16 cellular contexts compared by ENCODE assay signal in the genomic region with DNA sequence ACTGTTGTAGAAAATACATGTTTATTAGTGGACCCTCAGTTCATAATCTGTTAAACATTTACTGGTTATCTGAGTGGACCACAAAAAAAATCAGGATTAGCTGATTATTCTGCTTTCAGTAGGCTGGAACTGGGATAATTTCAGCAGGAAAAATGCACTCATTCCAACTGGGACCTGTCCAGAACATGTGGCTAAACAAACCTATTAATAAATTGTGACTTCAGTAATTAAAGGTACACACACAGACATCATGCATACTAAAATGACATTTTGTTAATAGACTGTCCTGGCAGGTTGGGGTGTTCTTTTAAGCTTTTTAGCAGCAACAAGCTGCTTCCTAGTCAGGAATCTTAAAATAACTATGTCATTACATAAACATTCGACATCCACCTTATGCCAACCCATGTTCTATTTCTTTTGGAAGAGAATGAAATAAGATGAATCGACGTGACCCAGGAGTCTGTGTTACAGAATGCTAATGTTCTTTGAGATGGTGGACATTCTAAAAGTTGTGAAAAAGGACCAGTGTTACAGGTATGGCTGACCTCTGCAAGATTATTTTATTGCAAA.
DNase-seq lines count a peak whose midpoint lies in the region; ATAC-seq and TF ChIP-seq lines count a peak whose summit lies in the region.
"Had no signal": no experiment of that assay in that cellular context is flagged by ENCODE, and none has a peak within 500 bp of the region (broad histone marks: within the 10 kb centered on the region; RNA-seq: fewer than 3 reads in every experiment).

No MANE protein-coding gene starts in this region.

- CTCF ChIA-PET in activated naive CD4-positive, alpha-beta T cell treated with anti-CD3 and anti-CD28 coated beads for 36 hours (lab: Charles Lee): no interaction called here

- no peaks in the 10 kb centered on the region for H3K4me1 Mint-ChIP-seq in activated naive CD4-positive, alpha-beta T cell treated with anti-CD3 and anti-CD28 coated beads for 36 hours (ENCODE audit: low read depth)
- H3K4me1 Mint-ChIP-seq: CD4-positive, alpha-beta memory T cell had no signal

- H3K27ac ChIP-seq in heart left ventricle (peak overlapping the region in 4 of 12 donors; percentile 11 to 44 (median 34)), thyroid gland (no peak overlapping the region)

- no peaks in the 10 kb centered on the region for H3K27me3 ChIP-seq in heart left ventricle
- no peaks in the 10 kb centered on the region for H3K27me3 ChIP-seq in thyroid gland

- H3K36me3 ChIP-seq in heart left ventricle (no peaks in the 10 kb centered on the region), thyroid gland (no peaks in the 10 kb centered on the region)

- H3K27ac Mint-ChIP-seq in activated naive CD4-positive, alpha-beta T cell treated with anti-CD3 and anti-CD28 coated beads for 36 hours: no peak overlapping the region
- H3K27ac Mint-ChIP-seq: CD4-positive, alpha-beta memory T cell had no signal

- intact Hi-C loops in heart left ventricle (cut with DNase I) (loop anchor here in 1 of 10 donors (5.0 to 10.0 kb wide), 2 partner anchors 40 to 242 kb away; no protein-coding TSS in a partner anchor), Right ventricle myocardium inferior (cut with DNase I) (no loop called here), left ventricle myocardium superior (cut with micrococcal nuclease) (no loop called here), thyroid gland (cut with DNase I) (no loop called here)
- intact Hi-C loops in activated naive CD4-positive, alpha-beta T cell treated with anti-CD3 and anti-CD28 coated beads for 36 hours (cut with micrococcal nuclease): no loop called here

- H3K4me1 ChIP-seq in heart left ventricle (peaks cover 0 to 48% (median 26%) of the 10 kb centered on the region in 12 donors), thyroid gland (peaks cover 0 to 19% of the 10 kb centered on the region in 2 donors)

- H3K9me3 Mint-ChIP-seq in activated naive CD4-positive, alpha-beta T cell treated with anti-CD3 and anti-CD28 coated beads for 36 hours: peaks cover 5% of the 10 kb centered on the region

- TF ChIP-seq POLR2A in heart left ventricle (IDR thresholded peaks at IDR 0.05) (no peak), thyroid gland (IDR thresholded peaks at IDR 0.05) (no peak)

- DNase-seq in heart left ventricle: peak in 1 of 5 donors; percentile 22
- DNase-seq in Right ventricle myocardium inferior (ENCODE audit: missing footprints): no peak
- DNase-seq in dermis blood vessel endothelial cell: peak; percentile 23
- DNase-seq in left ventricle myocardium superior: no peak
- DNase-seq in thyroid gland: no peak
- DNase-seq in activated naive CD4-positive, alpha-beta T cell treated with anti-CD3 and anti-CD28 coated beads for 36 hours: no peak
- DNase-seq: 8988T; CD4-positive, alpha-beta memory T cell; DMS79; NCI-H1048; NCI-H1436 treated with DMSO at 0.1 percent for 48 hours; NCI-H2029 treated with DMSO at 0.1 percent for 48 hours; NCI-H748 treated with DMSO at 0.1 percent for 48 hours; OCI-M1 had no signal

- WGBS in heart left ventricle, 4 donors: 20 to 39% (median 27%) methylated on average over 3 of the region's 3 CpGs
- 69 to 71% methylated on average over 3 of the region's 3 CpGs for WGBS in thyroid gland, 2 donors

- H3K4me3 ChIP-seq in heart left ventricle (no peak overlapping the region), thyroid gland (replicated peaks in 1 of 3) (no peak overlapping the region)

- H3K9me3 ChIP-seq in heart left ventricle: peaks cover 0 to 25% (median 8%) of the 10 kb centered on the region in 12 donors
- no peaks in the 10 kb centered on the region for H3K9me3 ChIP-seq in thyroid gland

- TF ChIP-seq CTCF in heart left ventricle (IDR thresholded peaks at IDR 0.05): no peak
- no peak for TF ChIP-seq CTCF in thyroid gland (IDR thresholded peaks at IDR 0.05)

- ATAC-seq in heart left ventricle: peak; percentile 55 to 79 (median 74)
- ATAC-seq in Right ventricle myocardium inferior: no peak
- peak; percentile 80 for ATAC-seq in left ventricle myocardium superior
- ATAC-seq in HG03342 (IDR thresholded peaks at IDR 0.05; ENCODE audit: unreplicated experiment): no peak
- no peak for ATAC-seq in HG03460 (IDR thresholded peaks at IDR 0.05; ENCODE audit: unreplicated experiment)

- no peaks in the 10 kb centered on the region for H3K36me3 Mint-ChIP-seq in activated naive CD4-positive, alpha-beta T cell treated with anti-CD3 and anti-CD28 coated beads for 36 hours (ENCODE audit: low read depth)
- H3K36me3 Mint-ChIP-seq: CD4-positive, alpha-beta memory T cell had no signal

- no peak overlapping the region for H3K4me3 Mint-ChIP-seq in activated naive CD4-positive, alpha-beta T cell treated with anti-CD3 and anti-CD28 coated beads for 36 hours
- H3K4me3 Mint-ChIP-seq: CD4-positive, alpha-beta memory T cell had no signal

- no peaks in the 10 kb centered on the region for H3K27me3 Mint-ChIP-seq in activated naive CD4-positive, alpha-beta T cell treated with anti-CD3 and anti-CD28 coated beads for 36 hours (ENCODE audit: low read depth)
- H3K27me3 Mint-ChIP-seq: CD4-positive, alpha-beta memory T cell had no signal

Comparison
In these comparisons a context has a peak if more than half of its experiments do, and no peak if none do; other contexts are left out.
1. ATAC-seq: peak in heart left ventricle (4 of 4) and left ventricle myocardium superior (single experiment); none in Right ventricle myocardium inferior (single experiment), HG03342 (single experiment) and HG03460 (single experiment).